Comparison of ENCODE assay signal across 15 cellular contexts in genomic region chr17:79528592-79529125, GRCh38.
A peak's percentile ranks its signal among the peaks of the same experiment; 100 is the strongest.
DNase-seq lines count a peak whose midpoint lies in the region; ATAC-seq, FAIRE-seq and TF ChIP-seq lines count a peak whose summit lies in the region.
"Had no signal": no experiment of that assay in that cellular context is flagged by ENCODE, and none has a peak within 500 bp of the region (broad histone marks: within the 10 kb centered on the region; RNA-seq: fewer than 3 reads in every experiment).

No MANE protein-coding gene starts in this region.

- H3K4ac ChIP-seq in mesendoderm (ENCODE audit: low read depth, low read length): no peak overlapping the region

- no peak overlapping the region for H2BK5ac ChIP-seq in mesendoderm (ENCODE audit: low read length)

- no peak overlapping the region for H3K27ac Mint-ChIP-seq in glutamatergic neuron (ENCODE audit: unreplicated experiment)
- H3K27ac Mint-ChIP-seq: B cell; CD8-positive, alpha-beta T cell had no signal

- ATAC-seq in HepG2: no peak
- ATAC-seq in right lobe of liver: no peak
- ATAC-seq in GM18868 (IDR thresholded peaks at IDR 0.05; ENCODE audit: unreplicated experiment): no peak
- ATAC-seq: CD8-positive, alpha-beta T cell had no signal

- no peak overlapping the region for H3K23ac ChIP-seq in mesendoderm (ENCODE audit: low read length)

- no peak overlapping the region for H2AK5ac ChIP-seq in mesendoderm (ENCODE audit: low read length)

- H3K36me3 ChIP-seq in HepG2 (replicated peaks in 1 of 2; ENCODE audit: control insufficient read depth in 1 of 2, insufficient read depth in 2 of 2, low read length in 2 of 2) (no peaks in the 10 kb centered on the region), right lobe of liver (no peaks in the 10 kb centered on the region), mesendoderm (ENCODE audit: control insufficient read depth, insufficient read depth, low read length) (no peaks in the 10 kb centered on the region)
- H3K36me3 ChIP-seq: BLaER1 treated with 17β-estradiol and CSF1 and Interleukin-3, amounts not matched to agents 10 nM and 100 nM had no signal

- TF ChIP-seq CTCF in HepG2 (CRISPR knock-in tag; IDR thresholded peaks at IDR 0.05): no peak
- no peak for TF ChIP-seq CTCF in right lobe of liver (IDR thresholded peaks at IDR 0.05)
- no peak for TF ChIP-seq CTCF in glutamatergic neuron (IDR thresholded peaks at IDR 0.05; ENCODE audit: partially characterized antibody, unreplicated experiment)

- peaks cover 14% of the 10 kb centered on the region for H3K27me3 Mint-ChIP-seq in glutamatergic neuron (ENCODE audit: unreplicated experiment)

- H3K9ac ChIP-seq in HepG2 (ENCODE audit: insufficient read depth, low read depth, low read length) (no peak overlapping the region), mesendoderm (ENCODE audit: low read length) (no peak overlapping the region)
- H3K9ac ChIP-seq: BLaER1 treated with 17β-estradiol and CSF1 and Interleukin-3, amounts not matched to agents 10 nM and 100 nM; GM23248 had no signal

- no peak for TF ChIP-seq RAD21 in HepG2 (CRISPR knock-in tag; IDR thresholded peaks at IDR 0.05)

- peak overlapping the region; percentile 42 for H3K56ac ChIP-seq in mesendoderm (ENCODE audit: low read length)

- no peak overlapping the region for H3K4me3 Mint-ChIP-seq in glutamatergic neuron (ENCODE audit: unreplicated experiment)
- H3K4me3 Mint-ChIP-seq: B cell; CD8-positive, alpha-beta T cell had no signal

- H3K27ac ChIP-seq in HepG2 (ENCODE audit: extremely low read length, insufficient read depth, low read length): no peak overlapping the region
- no peak overlapping the region for H3K27ac ChIP-seq in right lobe of liver
- no peak overlapping the region for H3K27ac ChIP-seq in mesendoderm (ENCODE audit: low read depth, low read length)
- H3K27ac ChIP-seq: BLaER1 treated with 17β-estradiol and CSF1 and Interleukin-3, amounts not matched to agents 10 nM and 100 nM; GM23248 had no signal

- H3K4me2 ChIP-seq in HepG2 (ENCODE audit: low read depth, low read length) (no peak overlapping the region), mesendoderm (ENCODE audit: low read length) (no peak overlapping the region)

- POLR2A ChIA-PET in HepG2 (lab: Yijun Ruan, JAX): no interaction called here

- TF ChIP-seq POLR2A in HepG2 (IDR thresholded peaks at IDR 0.05; ENCODE audit: insufficient read depth in 1 of 2, low read depth in 2 of 2, low read length in 2 of 2) (no peak), right lobe of liver (IDR thresholded peaks at IDR 0.05) (no peak)

- no peaks in the 10 kb centered on the region for H3K79me1 ChIP-seq in mesendoderm (ENCODE audit: low read length)

- H3K18ac ChIP-seq in mesendoderm (ENCODE audit: low read length): no peak overlapping the region

- H2BK15ac ChIP-seq in mesendoderm (replicated peaks; ENCODE audit: low read depth): no peak overlapping the region

- peaks cover 26% of the 10 kb centered on the region for H3K4me1 Mint-ChIP-seq in glutamatergic neuron (ENCODE audit: low read depth, unreplicated experiment)
- H3K4me1 Mint-ChIP-seq: B cell had no signal

- H2BK120ac ChIP-seq in mesendoderm (ENCODE audit: low read depth, low read length): no peak overlapping the region

- H3K27me3 ChIP-seq in HepG2 (ENCODE audit: control insufficient read depth in 1 of 2, insufficient read depth in 2 of 2, low read length in 2 of 2) (peaks cover 27 to 96% of the 10 kb centered on the region in 2 experiments; a peak in 4 of 5 replicates), right lobe of liver (no peaks in the 10 kb centered on the region), mesendoderm (ENCODE audit: insufficient read depth, low read length, poor library complexity) (no peaks in the 10 kb centered on the region)

- H3K9me3 Mint-ChIP-seq in glutamatergic neuron (ENCODE audit: unreplicated experiment): peaks cover 5% of the 10 kb centered on the region
- H3K9me3 Mint-ChIP-seq: CD8-positive, alpha-beta T cell had no signal

- peaks cover 5% of the 10 kb centered on the region for H3K36me3 Mint-ChIP-seq in glutamatergic neuron (ENCODE audit: unreplicated experiment)
- H3K36me3 Mint-ChIP-seq: CD8-positive, alpha-beta T cell had no signal

- no peak for FAIRE-seq in HepG2 (lab: Jason Lieb, UNC)

- no peak overlapping the region for H2AFZ ChIP-seq in HepG2 (ENCODE audit: low read length)
- H2AFZ ChIP-seq: GM23248 had no signal

- H3K9me3 ChIP-seq in HepG2 (ENCODE audit: low read length): no peaks in the 10 kb centered on the region
- no peaks in the 10 kb centered on the region for H3K9me3 ChIP-seq in right lobe of liver

- no peak for DNase-seq in HepG2 (ENCODE audit: low spot score)
- no peak for DNase-seq in right lobe of liver
- DNase-seq in glutamatergic neuron: peak; percentile 3
- DNase-seq in mesendoderm: peak; percentile 72
- DNase-seq in SK-N-DZ (ENCODE audit: low spot score): no peak
- no peak for DNase-seq in stimulated activated CD8-positive, alpha-beta memory T cell treated with anti-CD3 and anti-CD28 coated beads, Interleukin-4, amount 100 ng/mL, for 48 hours
- DNase-seq: Calu3; CD8-positive, alpha-beta T cell; DMS79 treated with DMSO at 0.1 percent for 48 hours; GF-D8; GM23248; HCEC 1CT had no signal

- H4K20me1 ChIP-seq in HepG2 (ENCODE audit: insufficient read depth, low read length): no peaks in the 10 kb centered on the region
- H4K20me1 ChIP-seq: BLaER1 treated with 17β-estradiol and CSF1 and Interleukin-3, amounts not matched to agents 10 nM and 100 nM had no signal

- no peak overlapping the region for H4K5ac ChIP-seq in mesendoderm (ENCODE audit: low read length)

- no peak overlapping the region for H4K8ac ChIP-seq in mesendoderm (ENCODE audit: low read depth, low read length)

- CTCF ChIA-PET in HepG2 (lab: Yijun Ruan, JAX; ENCODE audit: low intra/inter-chr PET ratio, low total read pairs): no interaction called here

- intact Hi-C loops in HepG2 (cut with micrococcal nuclease; ENCODE audit: unreplicated experiment) (no loop called here), right lobe of liver (cut with DNase I) (no loop called here)

- no TSS peak for BruUV-seq in HepG2 (replicated peaks; lab: Mats Ljungman, UMichigan)

- in situ Hi-C loops in HepG2 (cut with HindIII; ENCODE audit: extremely low pct_ligation_motif_present, low pct_unique_long_range_greater_than_20kb): no loop called here

- H3K4me3 ChIP-seq in HepG2 (replicated peaks in 1 of 3; ENCODE audit: insufficient read depth in 1 of 3, low read depth in 2 of 3, low read length in 3 of 3) (no peak overlapping the region), right lobe of liver (no peak overlapping the region), mesendoderm (ENCODE audit: low read length) (no peak overlapping the region)
- H3K4me3 ChIP-seq: BLaER1 treated with 17β-estradiol and CSF1 and Interleukin-3, amounts not matched to agents 10 nM and 100 nM; GM23248 had no signal

- H3K79me2 ChIP-seq in HepG2 (ENCODE audit: insufficient read depth, low read length) (no peaks in the 10 kb centered on the region), mesendoderm (ENCODE audit: control insufficient read depth, insufficient read depth, low read length) (no peaks in the 10 kb centered on the region)

- 3% methylated on average over 11 of the region's 11 CpGs for WGBS in HepG2 (ENCODE audit: low lambda C conversion rate)
- 54% methylated on average over 8 of the region's 11 CpGs for WGBS in right lobe of liver (ENCODE audit: insufficient coverage, low coverage, low lambda C conversion rate, missing lambda C conversion rate)
- no CpG with 5 or more reads among the region's 11 CpGs for WGBS in mesendoderm (ENCODE audit: extremely low coverage, insufficient coverage, low lambda C conversion rate)

- TF ChIP-seq EP300 in HepG2 (IDR thresholded peaks at IDR 0.05; ENCODE audit: low read depth in 2 of 2, low read length in 2 of 2) (no peak), HepG2 (CRISPR knock-in tag; IDR thresholded peaks at IDR 0.05; ENCODE audit: borderline replicate concordance) (no peak)

- H3K4me1 ChIP-seq in HepG2 (ENCODE audit: insufficient read depth, low read length) (no peaks in the 10 kb centered on the region), right lobe of liver (no peaks in the 10 kb centered on the region), mesendoderm (ENCODE audit: control insufficient read depth, low read depth, low read length) (peaks cover 6% of the 10 kb centered on the region)

TF ChIP-seq in HepG2, 621 proteins besides CTCF, POLR2A, EP300 and RAD21:
- TF ChIP-seq AFF4 (CRISPR knock-in tag; IDR thresholded peaks at IDR 0.05) (no peak), ZNF776 (CRISPR knock-in tag; IDR thresholded peaks at IDR 0.05) (no peak), CBX1 (IDR thresholded peaks at IDR 0.05; ENCODE audit: low read depth) (no peak), ZNF263 (CRISPR knock-in tag; IDR thresholded peaks at IDR 0.05) (peak; percentile 48; the same call in 1 of the 2 replicates), ZSCAN20 (CRISPR knock-in tag; IDR thresholded peaks at IDR 0.05; ENCODE audit: borderline replicate concordance) (no peak), MXD3 (CRISPR knock-in tag; IDR thresholded peaks at IDR 0.05) (no peak)

Comparison
In these comparisons a context has a peak if more than half of its experiments do, and no peak if none do; other contexts are left out.
1. DNase-seq: peak in glutamatergic neuron (single experiment) and mesendoderm (single experiment); none in HepG2 (single experiment), right lobe of liver (0 of 3), SK-N-DZ (single experiment) and stimulated activated CD8-positive, alpha-beta memory T cell treated with anti-CD3 and anti-CD28 coated beads, Interleukin-4, amount 100 ng/mL, for 48 hours (single experiment).